In the genomic region with DNA sequence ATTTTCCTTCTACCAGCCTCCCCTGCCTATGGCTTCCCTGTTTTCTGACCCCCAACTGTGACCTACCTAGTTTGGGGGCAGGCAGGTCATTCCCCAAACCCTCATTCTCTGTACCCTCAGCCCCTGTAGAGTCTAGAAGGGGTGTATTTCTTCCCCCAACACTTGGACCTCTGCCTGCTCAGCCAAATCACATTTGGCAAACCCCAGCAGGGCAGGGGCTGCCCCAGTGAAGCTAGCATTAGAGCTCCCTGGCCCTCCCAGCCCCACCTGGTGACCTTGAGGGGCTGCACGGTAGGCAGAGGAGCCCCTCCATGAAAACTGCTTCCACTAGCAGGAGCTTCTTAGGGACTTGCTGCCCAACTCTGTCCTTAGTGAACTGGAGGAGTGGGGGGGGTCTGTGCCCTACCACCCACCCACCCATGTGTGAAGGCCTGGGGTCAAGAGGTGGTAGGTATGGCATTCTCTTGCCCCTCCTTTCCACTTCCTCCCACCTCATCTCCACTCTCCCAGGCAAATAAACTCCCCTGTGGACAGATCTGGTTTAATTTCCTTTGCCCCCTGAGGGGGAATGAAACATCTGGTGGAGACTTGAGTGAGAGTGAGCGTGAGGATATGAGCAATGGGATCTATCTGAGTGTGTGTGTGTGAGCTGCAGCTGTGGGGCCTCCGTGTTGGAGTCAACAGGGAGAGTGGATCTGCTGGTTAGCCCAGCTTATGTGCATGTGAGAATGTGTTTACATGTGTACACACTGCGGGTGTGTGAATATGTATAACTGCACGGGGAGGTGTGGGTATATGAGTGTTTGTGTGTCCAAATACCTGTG, we compare ENCODE assay signal across 1 cellular context.
TF ChIP-seq lines count a peak whose summit lies in the region.

No MANE protein-coding gene starts in this region.

TF ChIP-seq in K562, 482 proteins besides CTCF, POLR2A, EP300 and RAD21:
- no peak for TF ChIP-seq NBN (IDR thresholded peaks at IDR 0.05; ENCODE audit: low read depth)
- no peak for TF ChIP-seq ZNF766 (CRISPR knock-in tag; conservative IDR thresholded peaks at IDR 0.05)
- TF ChIP-seq, protein P1, sequence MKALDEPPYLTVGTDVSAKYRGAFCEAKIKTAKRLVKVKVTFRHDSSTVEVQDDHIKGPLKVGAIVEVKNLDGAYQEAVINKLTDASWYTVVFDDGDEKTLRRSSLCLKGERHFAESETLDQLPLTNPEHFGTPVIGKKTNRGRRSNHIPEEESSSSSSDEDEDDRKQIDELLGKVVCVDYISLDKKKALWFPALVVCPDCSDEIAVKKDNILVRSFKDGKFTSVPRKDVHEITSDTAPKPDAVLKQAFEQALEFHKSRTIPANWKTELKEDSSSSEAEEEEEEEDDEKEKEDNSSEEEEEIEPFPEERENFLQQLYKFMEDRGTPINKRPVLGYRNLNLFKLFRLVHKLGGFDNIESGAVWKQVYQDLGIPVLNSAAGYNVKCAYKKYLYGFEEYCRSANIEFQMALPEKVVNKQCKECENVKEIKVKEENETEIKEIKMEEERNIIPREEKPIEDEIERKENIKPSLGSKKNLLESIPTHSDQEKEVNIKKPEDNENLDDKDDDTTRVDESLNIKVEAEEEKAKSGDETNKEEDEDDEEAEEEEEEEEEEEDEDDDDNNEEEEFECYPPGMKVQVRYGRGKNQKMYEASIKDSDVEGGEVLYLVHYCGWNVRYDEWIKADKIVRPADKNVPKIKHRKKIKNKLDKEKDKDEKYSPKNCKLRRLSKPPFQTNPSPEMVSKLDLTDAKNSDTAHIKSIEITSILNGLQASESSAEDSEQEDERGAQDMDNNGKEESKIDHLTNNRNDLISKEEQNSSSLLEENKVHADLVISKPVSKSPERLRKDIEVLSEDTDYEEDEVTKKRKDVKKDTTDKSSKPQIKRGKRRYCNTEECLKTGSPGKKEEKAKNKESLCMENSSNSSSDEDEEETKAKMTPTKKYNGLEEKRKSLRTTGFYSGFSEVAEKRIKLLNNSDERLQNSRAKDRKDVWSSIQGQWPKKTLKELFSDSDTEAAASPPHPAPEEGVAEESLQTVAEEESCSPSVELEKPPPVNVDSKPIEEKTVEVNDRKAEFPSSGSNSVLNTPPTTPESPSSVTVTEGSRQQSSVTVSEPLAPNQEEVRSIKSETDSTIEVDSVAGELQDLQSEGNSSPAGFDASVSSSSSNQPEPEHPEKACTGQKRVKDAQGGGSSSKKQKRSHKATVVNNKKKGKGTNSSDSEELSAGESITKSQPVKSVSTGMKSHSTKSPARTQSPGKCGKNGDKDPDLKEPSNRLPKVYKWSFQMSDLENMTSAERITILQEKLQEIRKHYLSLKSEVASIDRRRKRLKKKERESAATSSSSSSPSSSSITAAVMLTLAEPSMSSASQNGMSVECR (CRISPR knock-in tag; IDR thresholded peaks at IDR 0.05), result 0 out of 2 replicates have a peak, but pooled peaks have one; percentile 6
